Comparison of ENCODE assay signal across 17 cellular contexts in the genomic region with DNA sequence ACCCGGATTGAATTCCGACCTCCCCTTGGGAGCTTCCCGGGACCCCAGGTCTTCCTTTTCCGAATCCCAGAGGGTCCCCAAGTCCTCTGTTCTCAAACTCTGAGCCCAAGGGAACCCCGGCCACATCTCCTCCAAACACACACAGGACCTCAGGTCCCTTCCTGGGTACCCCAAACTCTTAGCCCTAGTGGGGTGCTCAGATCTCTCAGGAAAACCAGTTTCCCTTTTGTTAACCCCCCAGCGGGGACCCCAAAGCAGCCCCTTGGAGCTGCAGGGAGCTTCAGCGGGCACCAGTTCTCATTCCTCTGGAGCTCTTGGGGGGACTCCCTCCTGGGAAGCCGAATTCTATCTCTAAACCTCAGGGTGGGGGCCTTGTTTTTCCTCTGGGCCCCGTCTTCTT. TPM values are rescaled to one million over a fixed set of nuclear protein-coding genes. Genes with fewer than 3 reads are reported as not detected.
DNase-seq lines count a peak whose midpoint lies in the region; ATAC-seq, FAIRE-seq and TF ChIP-seq lines count a peak whose summit lies in the region.
"Had no signal": no experiment of that assay in that cellular context is flagged by ENCODE, and none has a peak within 500 bp of the region (broad histone marks: within the 10 kb centered on the region; RNA-seq: fewer than 3 reads in every experiment).

No MANE protein-coding gene starts in this region.

- no peaks in the 10 kb centered on the region for H3K36me3 Mint-ChIP-seq in Caco-2 (ENCODE audit: insufficient read depth, unreplicated experiment)
- H3K36me3 Mint-ChIP-seq: activated CD8-positive, alpha-beta memory T cell treated with anti-CD3 and anti-CD28 coated beads, Interleukin-2, amount 10 ng/mL, durations not matched to agents 7 days and 5 days; activated naive CD4-positive, alpha-beta T cell treated with anti-CD3 and anti-CD28 coated beads, Interleukin-2, amount 10 ng/mL, durations not matched to agents 7 days and 5 days had no signal

- no peak for FAIRE-seq in endothelial cell of umbilical vein (lab: Jason Lieb, UNC)

- WGBS in HUES64, result 87% methylated on average over 9 of the region's 9 CpGs
- no CpG with 5 or more reads among the region's 9 CpGs for WGBS in neuronal stem cell (ENCODE audit: extremely low coverage in 2 of 2, insufficient read length in 2 of 2, insufficient replicate concordance in 1 of 2), 2 donors

- CTCF ChIA-PET in Caco-2 (lab: Charles Lee), result interaction anchor here (0.6 kb wide), 1 partner anchor 137 kb away, joined by 4 read pairs; no protein-coding TSS in a partner anchor
- CTCF ChIA-PET in endothelial cell of umbilical vein (lab: Charles Lee), result interaction anchor here (1.4 to 3.0 kb wide), 4 partner anchors 8 to 38 kb away, joined by 4 to 11 read pairs (median 6); no protein-coding TSS in a partner anchor

- H4K20me1 ChIP-seq in endothelial cell of umbilical vein (replicated peaks; ENCODE audit: control insufficient read depth, extremely low read depth, insufficient read depth, low read length), result no peaks in the 10 kb centered on the region
- no peaks in the 10 kb centered on the region for H4K20me1 ChIP-seq in Karpas-422 (ENCODE audit: insufficient read depth, low read depth, low read length)

- H3K4me1 Mint-ChIP-seq in Caco-2 (ENCODE audit: low read depth, unreplicated experiment), result no peaks in the 10 kb centered on the region
- H3K4me1 Mint-ChIP-seq: activated B cell treated with CpG ODN at 0.5 μM for 24 hours; activated CD8-positive, alpha-beta memory T cell treated with anti-CD3 and anti-CD28 coated beads, Interleukin-2, amount 10 ng/mL, durations not matched to agents 7 days and 5 days; activated naive CD4-positive, alpha-beta T cell treated with anti-CD3 and anti-CD28 coated beads, Interleukin-2, amount 10 ng/mL, durations not matched to agents 7 days and 5 days had no signal

- H2BK120ac ChIP-seq in neuronal stem cell (ENCODE audit: low read depth, low read length), result peak overlapping the region; percentile 58

- H3K14ac ChIP-seq in neuronal stem cell (ENCODE audit: low read length), result no peak overlapping the region

- H2BK5ac ChIP-seq in neuronal stem cell (ENCODE audit: low read length), result peak overlapping the region; percentile 85

- intact Hi-C loops in Caco-2 (cut with micrococcal nuclease; ENCODE audit: unreplicated experiment) (no loop called here), endothelial cell of umbilical vein (cut with micrococcal nuclease) (no loop called here)

- H2AFZ ChIP-seq in endothelial cell of umbilical vein (ENCODE audit: low read depth, low read length) (peak overlapping the region; percentile 36), neuronal stem cell (ENCODE audit: low read length) (no peak overlapping the region), Karpas-422 (ENCODE audit: low read length) (no peak overlapping the region)

- H4K8ac ChIP-seq in neuronal stem cell (ENCODE audit: low read depth, low read length), result no peak overlapping the region

- H3K4me1 ChIP-seq in Caco-2 (no peaks in the 10 kb centered on the region), HUES64 (ENCODE audit: insufficient read depth, low read length) (no peaks in the 10 kb centered on the region), endothelial cell of umbilical vein (ENCODE audit: control insufficient read depth, extremely low read depth, insufficient read depth, low read length) (peaks cover 39% of the 10 kb centered on the region), neuronal stem cell (ENCODE audit: control insufficient read depth in 2 of 2, insufficient read depth in 1 of 2, low read depth in 1 of 2, low read length in 2 of 2) (peaks cover 3 to 14% of the 10 kb centered on the region in 2 donors), Karpas-422 (ENCODE audit: low read length) (no peaks in the 10 kb centered on the region)
- H3K4me1 ChIP-seq: right lobe of liver had no signal

- H2BK12ac ChIP-seq in neuronal stem cell (ENCODE audit: low read length), result no peak overlapping the region

- no peak for ATAC-seq in HG03520 (IDR thresholded peaks at IDR 0.05; ENCODE audit: unreplicated experiment)
- ATAC-seq: activated CD8-positive, alpha-beta memory T cell treated with anti-CD3 and anti-CD28 coated beads, Interleukin-2, amount 10 ng/mL, durations not matched to agents 7 days and 5 days; lower lobe of right lung; right lobe of liver had no signal

- H3K4me3 Mint-ChIP-seq in Caco-2 (ENCODE audit: unreplicated experiment), result peak overlapping the region; percentile 63
- H3K4me3 Mint-ChIP-seq: activated B cell treated with CpG ODN at 0.5 μM for 24 hours; activated CD8-positive, alpha-beta memory T cell treated with anti-CD3 and anti-CD28 coated beads, Interleukin-2, amount 10 ng/mL, durations not matched to agents 7 days and 5 days; activated naive CD4-positive, alpha-beta T cell treated with anti-CD3 and anti-CD28 coated beads, Interleukin-2, amount 10 ng/mL, durations not matched to agents 7 days and 5 days had no signal

- no peak overlapping the region for H3K27ac ChIP-seq in HUES64 (ENCODE audit: low read depth, low read length)
- H3K27ac ChIP-seq in endothelial cell of umbilical vein (ENCODE audit: insufficient read depth, low read depth, low read length), result peak overlapping the region; percentile 74
- no peak overlapping the region for H3K27ac ChIP-seq in neuronal stem cell (replicated peaks; ENCODE audit: low read length)
- no peak overlapping the region for H3K27ac ChIP-seq in Karpas-422 (ENCODE audit: low read length)
- H3K27ac ChIP-seq in caudate nucleus (ENCODE audit: low read depth, low read length), result no peak overlapping the region
- H3K27ac ChIP-seq: lower lobe of right lung, neutrophil, right lobe of liver had no signal

- no peaks in the 10 kb centered on the region for H3K9me2 ChIP-seq in Karpas-422 (replicated peaks; ENCODE audit: insufficient read depth, low read length)

- H2AK5ac ChIP-seq in neuronal stem cell (ENCODE audit: low read depth, low read length), result peak overlapping the region; percentile 95

- no peak overlapping the region for H3K4ac ChIP-seq in neuronal stem cell (ENCODE audit: low read length)

- peak overlapping the region; percentile 59 for H3K27ac Mint-ChIP-seq in Caco-2 (ENCODE audit: unreplicated experiment)
- H3K27ac Mint-ChIP-seq: activated B cell treated with CpG ODN at 0.5 μM for 24 hours; activated CD8-positive, alpha-beta memory T cell treated with anti-CD3 and anti-CD28 coated beads, Interleukin-2, amount 10 ng/mL, durations not matched to agents 7 days and 5 days; activated naive CD4-positive, alpha-beta T cell treated with anti-CD3 and anti-CD28 coated beads, Interleukin-2, amount 10 ng/mL, durations not matched to agents 7 days and 5 days had no signal

- TF ChIP-seq CTCF in Caco-2 (IDR thresholded peaks at IDR 0.05; ENCODE audit: insufficient read depth in 1 of 2, low read depth in 1 of 2, low read length in 1 of 2, severe bottlenecking in 1 of 2, unreplicated experiment in 1 of 2), result no peak
- no peak for TF ChIP-seq CTCF in endothelial cell of umbilical vein (IDR thresholded peaks at IDR 0.05; ENCODE audit: extremely low read depth in 1 of 2, insufficient read depth in 1 of 2, low read depth in 1 of 2, low read length in 2 of 2)

- H3K4me2 ChIP-seq in endothelial cell of umbilical vein (ENCODE audit: insufficient read depth, low read length) (peak overlapping the region; percentile 32), neuronal stem cell (ENCODE audit: insufficient read depth, low read length, poor library complexity, severe bottlenecking) (no peak overlapping the region), Karpas-422 (ENCODE audit: low read depth, low read length, poor library complexity, severe bottlenecking) (no peak overlapping the region)

- H3K9me1 ChIP-seq in endothelial cell of umbilical vein (replicated peaks; ENCODE audit: control insufficient read depth, extremely low read depth, insufficient read depth, low read length), result no peaks in the 10 kb centered on the region

- H3K18ac ChIP-seq in neuronal stem cell (ENCODE audit: low read length), result peak overlapping the region; percentile 98

- no peaks in the 10 kb centered on the region for H3K27me3 ChIP-seq in Caco-2 (replicated peaks; ENCODE audit: control insufficient read depth, insufficient read depth, low read length)
- peaks cover 50% of the 10 kb centered on the region for H3K27me3 ChIP-seq in HUES64 (ENCODE audit: insufficient read depth, low read length)
- no peaks in the 10 kb centered on the region for H3K27me3 ChIP-seq in endothelial cell of umbilical vein (ENCODE audit: control insufficient read depth in 2 of 2, insufficient read depth in 2 of 2, low read length in 2 of 2)
- H3K27me3 ChIP-seq in neuronal stem cell (ENCODE audit: control insufficient read depth in 3 of 3, insufficient read depth in 3 of 3, low read depth in 1 of 3, low read length in 3 of 3), result peaks cover 0 to 8% (median 0%) of the 10 kb centered on the region in 3 experiments
- H3K27me3 ChIP-seq in Karpas-422 (ENCODE audit: low read length), result no peaks in the 10 kb centered on the region

- TF ChIP-seq POLR2A in endothelial cell of umbilical vein (IDR thresholded peaks at IDR 0.05; ENCODE audit: low read depth, low read length), result no peak

- no peak overlapping the region for H4K91ac ChIP-seq in neuronal stem cell (ENCODE audit: low read depth, low read length, poor library complexity)

- peak overlapping the region; percentile 62 for H2BK15ac ChIP-seq in neuronal stem cell (ENCODE audit: low read length)

- dilution Hi-C loops in endothelial cell of umbilical vein (cut with MboI; ENCODE audit: extremely low pct_ligation_motif_present, low sequenced_read_pairs), result no loop called here

- H3K9me3 ChIP-seq in Caco-2, result no peaks in the 10 kb centered on the region
- H3K9me3 ChIP-seq in HUES64 (ENCODE audit: insufficient read depth, low read depth, low read length), result no peaks in the 10 kb centered on the region
- no peaks in the 10 kb centered on the region for H3K9me3 ChIP-seq in endothelial cell of umbilical vein (replicated peaks; ENCODE audit: control insufficient read depth, insufficient read depth, low read length)
- no peaks in the 10 kb centered on the region for H3K9me3 ChIP-seq in neuronal stem cell (replicated peaks in 1 of 2; ENCODE audit: control insufficient read depth in 2 of 2, insufficient read depth in 1 of 2, low read depth in 1 of 2, low read length in 2 of 2)
- H3K9me3 ChIP-seq in Karpas-422 (ENCODE audit: low read length), result no peaks in the 10 kb centered on the region
- H3K9me3 ChIP-seq: lower lobe of right lung, neutrophil, right lobe of liver had no signal

- no peaks in the 10 kb centered on the region for H3K79me1 ChIP-seq in neuronal stem cell (ENCODE audit: low read depth, low read length)

- H3K4me3 ChIP-seq in Caco-2 (ENCODE audit: low read depth, low read length) (no peak overlapping the region; the same call in 1 of the 2 replicates), HUES64 (ENCODE audit: low read length) (peak overlapping the region; percentile 56), endothelial cell of umbilical vein (replicated peaks in 1 of 3; ENCODE audit: insufficient read depth in 1 of 3, low read depth in 1 of 3, low read length in 3 of 3) (no peak overlapping the region), neuronal stem cell (ENCODE audit: low read length in 2 of 2) (peak overlapping the region in 1 of 2 donors; percentile 42), Karpas-422 (ENCODE audit: low read length) (no peak overlapping the region)
- H3K4me3 ChIP-seq: right lobe of liver had no signal

- H3K23ac ChIP-seq in neuronal stem cell (ENCODE audit: low read depth, low read length, poor library complexity), result no peak overlapping the region

- H3K27me3 Mint-ChIP-seq in Caco-2 (ENCODE audit: insufficient read depth, unreplicated experiment), result no peaks in the 10 kb centered on the region

- H3K79me2 ChIP-seq in endothelial cell of umbilical vein (ENCODE audit: control insufficient read depth, insufficient read depth, low read length), result no peaks in the 10 kb centered on the region
- no peaks in the 10 kb centered on the region for H3K79me2 ChIP-seq in Karpas-422 (ENCODE audit: low read length)

- H3K36me3 ChIP-seq in Caco-2 (ENCODE audit: control insufficient read depth, insufficient read depth, low read length) (no peaks in the 10 kb centered on the region), HUES64 (ENCODE audit: insufficient read depth, low read length) (no peaks in the 10 kb centered on the region), endothelial cell of umbilical vein (ENCODE audit: control insufficient read depth in 2 of 2, extremely low read depth in 1 of 2, insufficient read depth in 2 of 2, low read length in 2 of 2) (no peaks in the 10 kb centered on the region), neuronal stem cell (replicated peaks in 1 of 2; ENCODE audit: control insufficient read depth in 2 of 2, insufficient read depth in 2 of 2, low read length in 2 of 2) (no peaks in the 10 kb centered on the region), Karpas-422 (ENCODE audit: insufficient read depth, low read length) (no peaks in the 10 kb centered on the region)
- H3K36me3 ChIP-seq: lower lobe of right lung, neutrophil, right lobe of liver had no signal

- POLR2A ChIA-PET in Caco-2 (lab: Charles Lee), result no interaction called here
- POLR2A ChIA-PET in endothelial cell of umbilical vein (lab: Charles Lee), result no interaction called here

- no peaks in the 10 kb centered on the region for H3K9me3 Mint-ChIP-seq in Caco-2 (ENCODE audit: unreplicated experiment)
- H3K9me3 Mint-ChIP-seq: activated B cell treated with CpG ODN at 0.5 μM for 24 hours; activated naive CD4-positive, alpha-beta T cell treated with anti-CD3 and anti-CD28 coated beads, Interleukin-2, amount 10 ng/mL, durations not matched to agents 7 days and 5 days had no signal

- H3K9ac ChIP-seq in HUES64 (ENCODE audit: low read depth, low read length) (0 out of 2 replicates have a peak overlapping the region, but pooled peaks have one; percentile 64), endothelial cell of umbilical vein (replicated peaks; ENCODE audit: extremely low read depth, insufficient read depth, low read length) (peak overlapping the region; percentile 70), neuronal stem cell (ENCODE audit: low read depth, low read length, poor library complexity) (no peak overlapping the region), Karpas-422 (ENCODE audit: low read length) (no peak overlapping the region)

- DNase-seq in Caco-2, result no peak
- DNase-seq in endothelial cell of umbilical vein (ENCODE audit: low read depth, low spot score), result no peak
- no peak for DNase-seq in neuronal stem cell (ENCODE audit: low spot score)
- no peak for DNase-seq in Karpas-422
- DNase-seq in caudate nucleus (lab: John Stamatoyannopoulos, UW), result no peak
- DNase-seq: activated B cell treated with CpG ODN at 0.5 μM for 24 hours; activated CD8-positive, alpha-beta memory T cell treated with anti-CD3 and anti-CD28 coated beads, Interleukin-2, amount 10 ng/mL, durations not matched to agents 7 days and 5 days; activated naive CD4-positive, alpha-beta T cell treated with anti-CD3 and anti-CD28 coated beads, Interleukin-2, amount 10 ng/mL, durations not matched to agents 7 days and 5 days; lower lobe of right lung; NCI-H187 treated with DMSO at 0.1 percent for 48 hours; NCI-H526 treated with DMSO at 0.1 percent for 48 hours; right lobe of liver; stimulated activated CD4-positive, alpha-beta T cell treated with anti-CD3 and anti-CD28 coated beads, Interleukin-1b, Interleukin-23, amount 100 ng/mL, for 48 hours had no signal

- BruUV-seq in Caco-2 (replicated peaks; lab: Mats Ljungman, UMichigan) (no TSS peak), endothelial cell of umbilical vein (replicated peaks; lab: Mats Ljungman, UMichigan) (TSS peak; percentile 41)

RNA-seq across cellular contexts. Expression of gene CACNG6, which starts 0.8 kb away (rescaled TPM):
- total RNA-seq in Caco-2 (2022) (1.4 and 1.6 TPM in 2 replicates), endothelial cell of umbilical vein (4.0 and 5.4 TPM in 2 replicates)
- polyA plus RNA-seq in HUES64 (2013, experiment 1 of 2), result 0.85 TPM
- 1.6 TPM for polyA plus RNA-seq in HUES64 (2013, experiment 2 of 2)
- 3.9 and 5.0 TPM in 2 replicates for polyA plus RNA-seq in endothelial cell of umbilical vein
- 1.7 and 3.0 TPM in 2 replicates for polyA plus RNA-seq in endothelial cell of umbilical vein (2011; cell fraction: cytosol; rRNA removed)
- polyA plus RNA-seq in endothelial cell of umbilical vein (2011; cell fraction: nucleus; rRNA removed), result 2.0 and 3.8 TPM in 2 replicates
- polyA plus RNA-seq in endothelial cell of umbilical vein (2012), result 1.9 and 5.9 TPM in 2 replicates
- polyA minus RNA-seq in endothelial cell of umbilical vein, result 1.1 and 1.7 TPM in 2 replicates
- polyA minus RNA-seq in endothelial cell of umbilical vein (2011; cell fraction: cytosol; rRNA and poly(A)+ RNA removed), result not detected
- 0.38 and 1.1 TPM in 2 replicates for polyA minus RNA-seq in endothelial cell of umbilical vein (2011; cell fraction: nucleus; rRNA and poly(A)+ RNA removed)
- 4.0 TPM for polyA plus RNA-seq in neuronal stem cell (2013, experiment 1 of 2)
- 3.9 TPM for polyA plus RNA-seq in neuronal stem cell (2013, experiment 2 of 2)
- not detected in 2 replicates for total RNA-seq in Karpas-422 (2014; rRNA removed; shearing (Covaris generic); ENCODE audit: low replicate concordance)
- total RNA-seq: activated B cell treated with CpG ODN at 0.5 μM for 24 hours; activated CD8-positive, alpha-beta memory T cell treated with anti-CD3 and anti-CD28 coated beads, Interleukin-2, amount 10 ng/mL, durations not matched to agents 7 days and 5 days; MCF 10A; right lobe of liver had no signal

RNA-seq across cellular contexts. Expression of gene CACNG8, which starts 29.5 kb away (rescaled TPM):
- total RNA-seq in Caco-2 (2022) (0.91 and 1.1 TPM in 2 replicates), endothelial cell of umbilical vein (1.7 and 3.0 TPM in 2 replicates)
- polyA plus RNA-seq in HUES64 (2013, experiment 1 of 2), result 1.6 TPM
- 2.5 TPM for polyA plus RNA-seq in HUES64 (2013, experiment 2 of 2)
- polyA plus RNA-seq in endothelial cell of umbilical vein, result 0.11 and 0.18 TPM in 2 replicates
- 0.15 and 0.21 TPM in 2 replicates for polyA plus RNA-seq in endothelial cell of umbilical vein (2011; cell fraction: cytosol; rRNA removed)
- polyA plus RNA-seq in endothelial cell of umbilical vein (2011; cell fraction: nucleus; rRNA removed), result 1.6 and 1.9 TPM in 2 replicates
- 7.0 and 9.1 TPM in 2 replicates for polyA plus RNA-seq in endothelial cell of umbilical vein (2012)
- 0.44 and 0.49 TPM in 2 replicates for polyA minus RNA-seq in endothelial cell of umbilical vein
- not detected for polyA minus RNA-seq in endothelial cell of umbilical vein (2011; cell fraction: cytosol; rRNA and poly(A)+ RNA removed)
- polyA minus RNA-seq in endothelial cell of umbilical vein (2011; cell fraction: nucleus; rRNA and poly(A)+ RNA removed), result 0.63 and 0.96 TPM in 2 replicates
- 0.60 TPM for polyA plus RNA-seq in neuronal stem cell (2013, experiment 1 of 2)
- 0.65 TPM for polyA plus RNA-seq in neuronal stem cell (2013, experiment 2 of 2)
- total RNA-seq in Karpas-422 (2014; rRNA removed; shearing (Covaris generic); ENCODE audit: low replicate concordance), result not detected in 2 replicates
- total RNA-seq: activated B cell treated with CpG ODN at 0.5 μM for 24 hours; activated CD8-positive, alpha-beta memory T cell treated with anti-CD3 and anti-CD28 coated beads, Interleukin-2, amount 10 ng/mL, durations not matched to agents 7 days and 5 days had no signal

Comparison
In these comparisons a context has a peak if more than half of its experiments do, and no peak if none do; other contexts are left out.
1. H3K9ac ChIP-seq: peak in HUES64 (single experiment) and endothelial cell of umbilical vein (single experiment); none in neuronal stem cell (single experiment) and Karpas-422 (single experiment).